20 cellular contexts compared by ENCODE assay signal in the genomic region with DNA sequence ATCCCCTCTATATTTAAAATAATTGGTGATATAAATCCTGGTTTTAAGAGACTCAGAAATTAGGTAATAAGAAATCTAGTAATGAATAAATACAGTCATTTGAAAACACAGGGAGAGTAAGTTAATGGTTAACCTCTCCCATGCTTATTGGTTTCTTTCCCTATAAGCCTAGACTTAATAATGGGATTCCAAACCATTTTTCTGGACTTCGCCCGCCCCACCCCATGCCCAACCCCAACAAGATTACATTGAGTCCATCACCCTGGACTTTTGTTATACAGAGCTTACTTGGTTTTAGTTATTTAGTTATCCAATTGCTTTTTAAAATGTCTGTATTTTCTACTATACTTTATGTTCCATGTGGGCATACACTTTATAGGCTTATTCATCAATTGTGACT.
A peak's percentile ranks its signal among the peaks of the same experiment; 100 is the strongest.
DNase-seq lines count a peak whose midpoint lies in the region; ATAC-seq and TF ChIP-seq lines count a peak whose summit lies in the region.
"Had no signal": no experiment of that assay in that cellular context is flagged by ENCODE, and none has a peak within 500 bp of the region (broad histone marks: within the 10 kb centered on the region; RNA-seq: fewer than 3 reads in every experiment).

No MANE protein-coding gene starts in this region.

- H3K9me3 Mint-ChIP-seq in GM23338: peaks cover 5% of the 10 kb centered on the region; the same call in 2 of the 3 replicates
- H3K9me3 Mint-ChIP-seq: CD4-positive, alpha-beta T cell had no signal

- H3K4me1 ChIP-seq in GM23338 (ENCODE audit: insufficient read depth): peaks cover 30% of the 10 kb centered on the region
- H3K4me1 ChIP-seq: BLaER1 treated with 17β-estradiol and CSF1 and Interleukin-3, amounts not matched to agents 10 nM and 100 nM; SJSA1 had no signal

- DNase-seq in GM23338 (ENCODE audit: low spot score) (no peak), SW480 (ENCODE audit: low spot score) (peak; percentile 68), left kidney (ENCODE audit: low read depth, low spot score) (peak; percentile 24), renal cortical epithelial cell (ENCODE audit: low read depth) (peak; percentile 39), GM19238 (ENCODE audit: insufficient read length, low spot score) (no peak), globus pallidus (ENCODE audit: low spot score) (no peak), T-helper 17 cell (no peak), left lobe of liver (ENCODE audit: low spot score) (no peak)
- DNase-seq: AML-193; CD4-positive, alpha-beta T cell; NCI-H1092; NCI-H1436; NCI-H187 treated with DMSO at 0.1 percent for 48 hours; NCI-H345; PC-9; Right ventricle myocardium superior; RPMI8226 had no signal

- H3K4me1 Mint-ChIP-seq in GM23338: peaks cover 27% of the 10 kb centered on the region
- H3K4me1 Mint-ChIP-seq in T-helper 17 cell: peaks cover 2% of the 10 kb centered on the region

- no peak overlapping the region for H3K4me3 ChIP-seq in GM23338
- H3K4me3 ChIP-seq: BLaER1 treated with 17β-estradiol and CSF1 and Interleukin-3, amounts not matched to agents 10 nM and 100 nM; PC-9; SJSA1 had no signal

- no peak overlapping the region for H3K27ac ChIP-seq in GM23338 (ENCODE audit: low read depth)
- H3K27ac ChIP-seq: BLaER1 treated with 17β-estradiol and CSF1 and Interleukin-3, amounts not matched to agents 10 nM and 100 nM; PC-9; SJSA1 had no signal

- ATAC-seq in GM23338: no peak
- no peak for ATAC-seq in T-helper 17 cell
- no peak for ATAC-seq in left lobe of liver
- ATAC-seq: HCT116 had no signal

- no peak overlapping the region for H2AFZ ChIP-seq in GM23338
- H2AFZ ChIP-seq: PC-9 had no signal

- H3K9me3 ChIP-seq in T-helper 17 cell (ENCODE audit: control insufficient read depth, low read length, poor library complexity, severe bottlenecking): no peaks in the 10 kb centered on the region
- H3K9me3 ChIP-seq: SJSA1 had no signal

- H4K20me1 ChIP-seq in GM23338 (replicated peaks; ENCODE audit: insufficient read depth): no peaks in the 10 kb centered on the region
- H4K20me1 ChIP-seq: BLaER1 treated with 17β-estradiol and CSF1 and Interleukin-3, amounts not matched to agents 10 nM and 100 nM had no signal

- no peak for TF ChIP-seq CTCF in GM23338 (conservative IDR thresholded peaks at IDR 0.05; ENCODE audit: low read depth in 2 of 2)

- no peaks in the 10 kb centered on the region for H3F3A ChIP-seq in GM23338 (replicated peaks; ENCODE audit: low read depth)

- H3K27ac Mint-ChIP-seq in GM23338 (no peak overlapping the region), T-helper 17 cell (no peak overlapping the region)
- H3K27ac Mint-ChIP-seq: CD4-positive, alpha-beta T cell had no signal

- H3K9me2 ChIP-seq in GM23338 (ENCODE audit: insufficient read depth): peaks cover 20% of the 10 kb centered on the region

- H3K27me3 Mint-ChIP-seq in GM23338 (ENCODE audit: insufficient read depth, low read depth, poor library complexity) (no peaks in the 10 kb centered on the region), T-helper 17 cell (peaks cover 6% of the 10 kb centered on the region)

- no peaks in the 10 kb centered on the region for H3K79me2 ChIP-seq in GM23338 (replicated peaks; ENCODE audit: insufficient read depth)

- H3K4me3 Mint-ChIP-seq in GM23338 (no peak overlapping the region), T-helper 17 cell (no peak overlapping the region)
- H3K4me3 Mint-ChIP-seq: CD4-positive, alpha-beta T cell had no signal

- 0 out of 2 replicates have a peak overlapping the region, but pooled peaks have one; percentile 33 for H3K4me2 ChIP-seq in GM23338
- H3K4me2 ChIP-seq: BLaER1 treated with 17β-estradiol and CSF1 and Interleukin-3, amounts not matched to agents 10 nM and 100 nM; PC-9 had no signal

- no peaks in the 10 kb centered on the region for H3K36me3 ChIP-seq in GM23338 (ENCODE audit: insufficient read depth)
- H3K36me3 ChIP-seq: BLaER1 treated with 17β-estradiol and CSF1 and Interleukin-3, amounts not matched to agents 10 nM and 100 nM; SJSA1 had no signal

- no peaks in the 10 kb centered on the region for H3K27me3 ChIP-seq in GM23338 (ENCODE audit: insufficient read depth)
- H3K27me3 ChIP-seq: BLaER1 treated with 17β-estradiol and CSF1 and Interleukin-3, amounts not matched to agents 10 nM and 100 nM had no signal

- peaks cover 4% of the 10 kb centered on the region; the same call in 1 of the 3 replicates for H3K36me3 Mint-ChIP-seq in GM23338 (ENCODE audit: low read depth)
- H3K36me3 Mint-ChIP-seq in T-helper 17 cell (ENCODE audit: low read depth): no peaks in the 10 kb centered on the region

TF ChIP-seq in GM23338, 12 proteins besides CTCF, POLR2A, EP300 and RAD21 (continues in another document):
- TF ChIP-seq, protein P1, sequence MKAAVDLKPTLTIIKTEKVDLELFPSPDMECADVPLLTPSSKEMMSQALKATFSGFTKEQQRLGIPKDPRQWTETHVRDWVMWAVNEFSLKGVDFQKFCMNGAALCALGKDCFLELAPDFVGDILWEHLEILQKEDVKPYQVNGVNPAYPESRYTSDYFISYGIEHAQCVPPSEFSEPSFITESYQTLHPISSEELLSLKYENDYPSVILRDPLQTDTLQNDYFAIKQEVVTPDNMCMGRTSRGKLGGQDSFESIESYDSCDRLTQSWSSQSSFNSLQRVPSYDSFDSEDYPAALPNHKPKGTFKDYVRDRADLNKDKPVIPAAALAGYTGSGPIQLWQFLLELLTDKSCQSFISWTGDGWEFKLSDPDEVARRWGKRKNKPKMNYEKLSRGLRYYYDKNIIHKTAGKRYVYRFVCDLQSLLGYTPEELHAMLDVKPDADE (IDR thresholded peaks at IDR 0.05): no peak
- TF ChIP-seq, protein P2, sequence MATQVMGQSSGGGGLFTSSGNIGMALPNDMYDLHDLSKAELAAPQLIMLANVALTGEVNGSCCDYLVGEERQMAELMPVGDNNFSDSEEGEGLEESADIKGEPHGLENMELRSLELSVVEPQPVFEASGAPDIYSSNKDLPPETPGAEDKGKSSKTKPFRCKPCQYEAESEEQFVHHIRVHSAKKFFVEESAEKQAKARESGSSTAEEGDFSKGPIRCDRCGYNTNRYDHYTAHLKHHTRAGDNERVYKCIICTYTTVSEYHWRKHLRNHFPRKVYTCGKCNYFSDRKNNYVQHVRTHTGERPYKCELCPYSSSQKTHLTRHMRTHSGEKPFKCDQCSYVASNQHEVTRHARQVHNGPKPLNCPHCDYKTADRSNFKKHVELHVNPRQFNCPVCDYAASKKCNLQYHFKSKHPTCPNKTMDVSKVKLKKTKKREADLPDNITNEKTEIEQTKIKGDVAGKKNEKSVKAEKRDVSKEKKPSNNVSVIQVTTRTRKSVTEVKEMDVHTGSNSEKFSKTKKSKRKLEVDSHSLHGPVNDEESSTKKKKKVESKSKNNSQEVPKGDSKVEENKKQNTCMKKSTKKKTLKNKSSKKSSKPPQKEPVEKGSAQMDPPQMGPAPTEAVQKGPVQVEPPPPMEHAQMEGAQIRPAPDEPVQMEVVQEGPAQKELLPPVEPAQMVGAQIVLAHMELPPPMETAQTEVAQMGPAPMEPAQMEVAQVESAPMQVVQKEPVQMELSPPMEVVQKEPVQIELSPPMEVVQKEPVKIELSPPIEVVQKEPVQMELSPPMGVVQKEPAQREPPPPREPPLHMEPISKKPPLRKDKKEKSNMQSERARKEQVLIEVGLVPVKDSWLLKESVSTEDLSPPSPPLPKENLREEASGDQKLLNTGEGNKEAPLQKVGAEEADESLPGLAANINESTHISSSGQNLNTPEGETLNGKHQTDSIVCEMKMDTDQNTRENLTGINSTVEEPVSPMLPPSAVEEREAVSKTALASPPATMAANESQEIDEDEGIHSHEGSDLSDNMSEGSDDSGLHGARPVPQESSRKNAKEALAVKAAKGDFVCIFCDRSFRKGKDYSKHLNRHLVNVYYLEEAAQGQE (IDR thresholded peaks at IDR 0.05; ENCODE audit: unreplicated experiment): no peak
- TF ChIP-seq ZNF114 (CRISPR knock-in tag; IDR thresholded peaks at IDR 0.05) (no peak), EZH2 (IDR thresholded peaks at IDR 0.05; ENCODE audit: low read depth, unreplicated experiment) (no peak), STAT1 (IDR thresholded peaks at IDR 0.05; ENCODE audit: unreplicated experiment) (no peak), JUNB (IDR thresholded peaks at IDR 0.05; ENCODE audit: unreplicated experiment) (no peak), POLR2AphosphoS5 (IDR thresholded peaks at IDR 0.05; ENCODE audit: low read depth) (no peak), CREB1 (CRISPR knock-in tag; IDR thresholded peaks at IDR 0.05; ENCODE audit: low read depth) (no peak), ZNF331 (CRISPR knock-in tag; IDR thresholded peaks at IDR 0.05; ENCODE audit: low read depth) (no peak), EZH2phosphoT487 (IDR thresholded peaks at IDR 0.05; ENCODE audit: unreplicated experiment) (no peak)

Comparison
In these comparisons a context has a peak if more than half of its experiments do, and no peak if none do; other contexts are left out.
1. DNase-seq: peak in SW480 (single experiment), left kidney (single experiment) and renal cortical epithelial cell (single experiment); none in GM23338 (single experiment), GM19238 (single experiment), globus pallidus (single experiment), T-helper 17 cell (0 of 3) and left lobe of liver (single experiment).